In genomic region chr15:27635916-27636315, GRCh38 we compare ENCODE assay signal across 26 cellular contexts.
"Had no signal": no experiment of that assay in that cellular context is flagged by ENCODE, and none has a peak within 500 bp of the region (broad histone marks: within the 10 kb centered on the region; RNA-seq: fewer than 3 reads in every experiment).

No MANE protein-coding gene starts in this region.

- H3K4me1 ChIP-seq: stomach, suprapubic skin, testis, thyroid gland, tibial artery, tibial nerve, transverse colon, upper lobe of left lung, upper lobe of right lung, uterus, vagina had no signal

- DNase-seq: stimulated activated CD4-positive, alpha-beta T cell treated with anti-CD3 and anti-CD28 coated beads, Interleukin-2, amount 100 ng/mL, for 48 hours; stimulated activated CD4-positive, alpha-beta T cell treated with anti-CD3 and anti-CD28 coated beads, Interleukin-4, amount 100 ng/mL, for 1 hour; stimulated activated CD4-positive, alpha-beta T cell treated with anti-CD3 and anti-CD28 coated beads, Interleukin-4, amount 100 ng/mL, for 24 hours; stimulated activated CD4-positive, alpha-beta T cell treated with anti-CD3 and anti-CD28 coated beads, Interleukin-4, amount 100 ng/mL, for 4 hours; stimulated activated CD8-positive, alpha-beta memory T cell treated with anti-CD3 and anti-CD28 coated beads, Interleukin-4, amount 100 ng/mL, for 48 hours; stimulated activated naive B cell treated with anti-CD40 and anti-IgM and Interleukin-4, amounts not matched to agents 10 μg/mL and 1 μg/mL and 100 μg/mL, for 72 hours; stimulated activated naive CD4-positive, alpha-beta T cell; stimulated activated naive CD4-positive, alpha-beta T cell treated with Interleukin-2 at 50 U/mL for 16 hours; stimulated activated naive CD8-positive, alpha-beta T cell treated with anti-CD3 and anti-CD28 coated beads, Interleukin-15, amount 100 ng/mL, for 72 hours; stimulated activated naive CD8-positive, alpha-beta T cell treated with anti-CD3 and anti-CD28 coated beads, Interleukin-15, Interleukin-2, amounts not matched to agents 100 U/mL and 50 U/mL, for 24 hours; stomach; substantia nigra; testis; thyroid gland; tibial artery; transverse colon; trophoblast cell; upper lobe of left lung; upper lobe of right lung; uterus had no signal

- H3K9me3 ChIP-seq: suprapubic skin, testis, thoracic aorta, thyroid gland, tibial artery, upper lobe of right lung, uterus, vagina had no signal

- H3K27ac ChIP-seq: stomach, suprapubic skin, testis, thoracic aorta, thyroid gland, tibial artery, tibial nerve, transverse colon, upper lobe of left lung, upper lobe of right lung, uterus, vagina had no signal

- H3K4me3 ChIP-seq: stomach, suprapubic skin, testis, thoracic aorta, thyroid gland, tibial artery, tibial nerve, transverse colon, upper lobe of left lung, upper lobe of right lung, uterus, vagina had no signal

- ATAC-seq: stimulated activated effector memory CD8-positive, alpha-beta T cell treated with anti-CD3 and anti-CD28 coated beads, Interleukin-12 subunit alpha, Interleukin-12 subunit beta, amount 100 ng/mL, for 72 hours; stimulated activated memory B cell treated with anti-CD40 and anti-IgM and Interleukin-4, amounts not matched to agents 10 μg/mL and 1 μg/mL and 100 μg/mL, for 72 hours; stimulated activated naive B cell treated with anti-CD40 and anti-IgM and Interleukin-4, amounts not matched to agents 10 μg/mL and 1 μg/mL and 100 μg/mL, for 72 hours; stimulated activated naive CD8-positive, alpha-beta T cell treated with anti-CD3 and anti-CD28 coated beads, Interleukin-15, amount 100 ng/mL, for 72 hours; stimulated activated naive CD8-positive, alpha-beta T cell treated with anti-CD3 and anti-CD28 coated beads, Interleukin-15, Interleukin-2, amounts not matched to agents 100 U/mL and 50 U/mL, for 24 hours; upper lobe of right lung had no signal

- H3K36me3 ChIP-seq: stomach, suprapubic skin, thoracic aorta, thyroid gland, tibial artery, tibial nerve, transverse colon, upper lobe of left lung, upper lobe of right lung, uterus, vagina had no signal

- H3K27me3 ChIP-seq: stomach, suprapubic skin, testis, thyroid gland, tibial artery, tibial nerve, transverse colon, upper lobe of left lung, upper lobe of right lung, uterus, vagina had no signal
